In genomic region chr11:15106201-15106965, GRCh38 we compare ENCODE assay signal across 15 cellular contexts. TPM values are rescaled to one million over a fixed set of nuclear protein-coding genes. Genes with fewer than 3 reads are reported as not detected.
DNase-seq lines count a peak whose midpoint lies in the region; ATAC-seq and TF ChIP-seq lines count a peak whose summit lies in the region.
"Had no signal": no experiment of that assay in that cellular context is flagged by ENCODE, and none has a peak within 500 bp of the region (broad histone marks: within the 10 kb centered on the region; RNA-seq: fewer than 3 reads in every experiment).

No MANE protein-coding gene starts in this region.

- TF ChIP-seq CTCF in omental fat pad (IDR thresholded peaks at IDR 0.05): no peak

- ATAC-seq in omental fat pad (ENCODE audit: low FRiP score) (no peak), GM18498 (IDR thresholded peaks at IDR 0.05; ENCODE audit: unreplicated experiment) (no peak), HG03139 (IDR thresholded peaks at IDR 0.05; ENCODE audit: unreplicated experiment) (no peak)
- ATAC-seq: activated T-cell treated with anti-CD3 and anti-CD28 coated beads, Interleukin-2, amount 50 U/mL, for 4 hours; natural killer cell; upper lobe of right lung had no signal

- peak; percentile 63 for DNase-seq in AG08395 (ENCODE audit: low spot score)
- DNase-seq in HS-5 (ENCODE audit: low read depth): peak; percentile 59
- DNase-seq in amniotic stem cell (lab: John Stamatoyannopoulos, UW): peak; percentile 21
- DNase-seq in islet precursor cell: peak; percentile 79
- no peak for DNase-seq in NCI-H82 treated with DMSO at 0.1 percent for 48 hours (lab: John Stamatoyannopoulos, UW; ENCODE audit: unreplicated experiment)
- no peak for DNase-seq in omental fat pad (ENCODE audit: low spot score)
- DNase-seq: activated CD4-positive, alpha-beta T cell treated with anti-CD3 and anti-CD28 coated beads for 1 hour; activated T-cell treated with anti-CD3 and anti-CD28 coated beads, Interleukin-2, amount 50 U/mL, for 4 hours; GF-D8; natural killer cell; NCI-H1048; NCI-H82; upper lobe of right lung had no signal

RNA-seq across cellular contexts. Expression of gene INSC, which starts 8.3 kb away (rescaled TPM):
- 1 to 10 TPM in 1 of 4 donors, not detected in 3; 3.0 TPM for total RNA-seq in omental fat pad
- total RNA-seq: activated T-cell treated with anti-CD3 and anti-CD28 coated beads, Interleukin-2, amount 50 U/mL, for 4 hours had no signal

RNA-seq across cellular contexts. Expression of gene CALCB, which starts 33.0 kb away (rescaled TPM):
- total RNA-seq in omental fat pad: under 1 TPM in 3 of 4 donors, not detected in 1; 0.36 to 0.44 (median 0.37) TPM
- total RNA-seq: upper lobe of right lung had no signal

Comparison
In these comparisons a context has a peak if more than half of its experiments do, and no peak if none do; other contexts are left out.
1. DNase-seq: peak in AG08395 (single experiment), HS-5 (single experiment), amniotic stem cell (single experiment) and islet precursor cell (single experiment); none in NCI-H82 treated with DMSO at 0.1 percent for 48 hours (single experiment) and omental fat pad (single experiment).